8 cellular contexts compared by ENCODE assay signal in genomic region chr19:1668339-1669123, GRCh38. TPM values are rescaled to one million over a fixed set of nuclear protein-coding genes. Genes with fewer than 3 reads are reported as not detected.
A peak's percentile ranks its signal among the peaks of the same experiment; 100 is the strongest.
DNase-seq lines count a peak whose midpoint lies in the region; ATAC-seq lines count a peak whose summit lies in the region.

No MANE protein-coding gene starts in this region.

- no peak overlapping the region for H3K23ac ChIP-seq in neuronal stem cell (ENCODE audit: low read depth, low read length, poor library complexity)

- peak overlapping the region; percentile 42 for H2AK5ac ChIP-seq in neuronal stem cell (ENCODE audit: low read depth, low read length)

- H3K9ac ChIP-seq in neuronal stem cell (ENCODE audit: low read depth, low read length, poor library complexity) = peak overlapping the region; percentile 63

- H4K91ac ChIP-seq in neuronal stem cell (ENCODE audit: low read depth, low read length, poor library complexity) = no peak overlapping the region

- H3K4me3 ChIP-seq in neuronal stem cell (ENCODE audit: low read length in 2 of 2) = no peak overlapping the region

- no peaks in the 10 kb centered on the region for H3K9me3 Mint-ChIP-seq in activated naive CD8-positive, alpha-beta T cell (ENCODE audit: low read depth)

- H3K4me2 ChIP-seq in neuronal stem cell (ENCODE audit: insufficient read depth, low read length, poor library complexity, severe bottlenecking) = no peak overlapping the region

- peaks cover 14% of the 10 kb centered on the region for H3K27me3 Mint-ChIP-seq in activated naive CD8-positive, alpha-beta T cell

- no peaks in the 10 kb centered on the region for H3K36me3 ChIP-seq in neuronal stem cell (replicated peaks in 1 of 2; ENCODE audit: control insufficient read depth in 2 of 2, insufficient read depth in 2 of 2, low read length in 2 of 2)

- no CpG with 5 or more reads among the region's 19 CpGs for whole genome bisulfite sequencing in neuronal stem cell (ENCODE audit: extremely low coverage in 2 of 2, insufficient read length in 2 of 2, insufficient replicate concordance in 1 of 2), 2 donors

- peak overlapping the region; percentile 6 for H3K4me3 Mint-ChIP-seq in activated naive CD8-positive, alpha-beta T cell

- no peaks in the 10 kb centered on the region for H3K79me1 ChIP-seq in neuronal stem cell (ENCODE audit: low read depth, low read length)

- no peak overlapping the region for H2BK15ac ChIP-seq in neuronal stem cell (ENCODE audit: low read length)

- H3K27ac Mint-ChIP-seq in activated naive CD8-positive, alpha-beta T cell = no peak overlapping the region

- H3K36me3 Mint-ChIP-seq in activated naive CD8-positive, alpha-beta T cell = no peaks in the 10 kb centered on the region

- H3K27me3 ChIP-seq in neuronal stem cell (ENCODE audit: control insufficient read depth in 3 of 3, insufficient read depth in 3 of 3, low read depth in 1 of 3, low read length in 3 of 3) = peaks cover 0 to 64% (median 56%) of the 10 kb centered on the region in 3 experiments

- H2BK12ac ChIP-seq in neuronal stem cell (ENCODE audit: low read length) = no peak overlapping the region

- DNase-seq in NCI-H82 (lab: John Stamatoyannopoulos, UW) (peak; percentile 44), NCI-H82 treated with DMSO at 0.1 percent for 48 hours (lab: John Stamatoyannopoulos, UW; ENCODE audit: unreplicated experiment) (no peak), neuronal stem cell (ENCODE audit: low spot score) (no peak), UCSD-AML1 (lab: John Stamatoyannopoulos, UW; ENCODE audit: unreplicated experiment) (no peak), dermis blood vessel endothelial cell (no peak), NCI-H128 (lab: John Stamatoyannopoulos, UW; ENCODE audit: unreplicated experiment) (no peak)

- peaks cover 0 to 16% of the 10 kb centered on the region in 2 donors for H3K4me1 ChIP-seq in neuronal stem cell (ENCODE audit: control insufficient read depth in 2 of 2, insufficient read depth in 1 of 2, low read depth in 1 of 2, low read length in 2 of 2)

- H3K4ac ChIP-seq in neuronal stem cell (ENCODE audit: low read length) = no peak overlapping the region

- peaks cover 20% of the 10 kb centered on the region for H3K4me1 Mint-ChIP-seq in activated naive CD8-positive, alpha-beta T cell (ENCODE audit: low read depth)

- no peak overlapping the region for H3K14ac ChIP-seq in neuronal stem cell (ENCODE audit: low read length)

- no peak overlapping the region for H4K8ac ChIP-seq in neuronal stem cell (ENCODE audit: low read depth, low read length)

- H3K27ac ChIP-seq in neuronal stem cell (replicated peaks; ENCODE audit: low read length) = no peak overlapping the region

- H2BK5ac ChIP-seq in neuronal stem cell (ENCODE audit: low read length) = no peak overlapping the region

- H3K9me3 ChIP-seq in neuronal stem cell (replicated peaks in 1 of 2; ENCODE audit: control insufficient read depth in 2 of 2, insufficient read depth in 1 of 2, low read depth in 1 of 2, low read length in 2 of 2) = no peaks in the 10 kb centered on the region

- peak; percentile 30 for ATAC-seq in HG02763 (IDR thresholded peaks at IDR 0.05; ENCODE audit: unreplicated experiment)

- peak overlapping the region; percentile 70 for H2AFZ ChIP-seq in neuronal stem cell (ENCODE audit: low read length)

- H2BK120ac ChIP-seq in neuronal stem cell (ENCODE audit: low read depth, low read length) = no peak overlapping the region

- H3K18ac ChIP-seq in neuronal stem cell (ENCODE audit: low read length) = peak overlapping the region; percentile 70

RNA-seq across cellular contexts. Expression of gene TCF3, which starts 16.1 kb away (rescaled TPM):
- 333 TPM for polyA plus RNA-seq in neuronal stem cell (2013, experiment 1 of 2)
- polyA plus RNA-seq in neuronal stem cell (2013, experiment 2 of 2) = 334 TPM
- 94.1 and 144 TPM in 2 replicates for total RNA-seq in dermis blood vessel endothelial cell
